In the genomic region with DNA sequence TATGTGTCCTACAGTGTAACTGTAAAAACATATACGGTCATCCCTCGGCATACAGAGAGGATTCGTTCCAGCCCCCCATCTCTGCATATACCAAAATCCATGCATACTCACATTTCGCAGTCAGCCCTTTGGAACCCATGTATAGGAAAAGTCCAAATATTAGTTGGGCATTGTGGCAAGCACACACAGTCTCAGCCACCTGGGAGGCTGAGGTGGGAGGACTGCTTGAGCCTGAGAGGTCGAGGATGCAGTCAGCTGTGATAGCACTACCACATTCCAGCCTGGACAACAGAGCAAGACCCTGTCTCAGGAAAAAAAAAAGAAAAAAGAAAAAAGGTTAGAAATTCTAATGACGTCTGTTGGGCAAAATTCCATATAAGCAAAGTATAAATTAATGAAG, we compare ENCODE assay signal across 23 cellular contexts.
"Had no signal": no experiment of that assay in that cellular context is flagged by ENCODE, and none has a peak within 500 bp of the region (broad histone marks: within the 10 kb centered on the region; RNA-seq: fewer than 3 reads in every experiment).

No MANE protein-coding gene starts in this region.

- DNase-seq: effector memory CD8-positive, alpha-beta T cell; esophagus squamous epithelium; foreskin fibroblast; glutamatergic neuron; immature natural killer cell; kidney; left cardiac atrium; left ventricle myocardium inferior; lower lobe of right lung; midbrain; occipital lobe; pancreas; right cardiac atrium; small intestine; stimulated activated CD4-positive, alpha-beta T cell treated with anti-CD3 and anti-CD28 coated beads, Interleukin-12 subunit alpha, Interleukin-12 subunit beta, amount 100 ng/mL, for 4 hours; stimulated activated naive CD4-positive, alpha-beta T cell treated with Interleukin-2 at 50 U/mL for 16 hours; thyroid gland; upper lobe of right lung had no signal

- ATAC-seq: effector memory CD8-positive, alpha-beta T cell; gastroesophageal sphincter; left cardiac atrium; lower lobe of right lung; natural killer cell treated with Interleukin-12 subunit alpha and Interleukin-12 subunit beta and Interleukin-15 and Interleukin-18, amount 100 ng/mL, for 72 hours; pancreas; right cardiac atrium; upper lobe of right lung had no signal

- H3K9me3 Mint-ChIP-seq: dendritic cell treated with granulocyte-macrophage colony-stimulating factor and Interleukin-4, amounts not matched to agents 40 ng/mL and 50 ng/mL, for 4 days; effector memory CD8-positive, alpha-beta T cell; immature natural killer cell; natural killer cell treated with Interleukin-12 subunit alpha and Interleukin-12 subunit beta and Interleukin-15 and Interleukin-18, amount 100 ng/mL, for 72 hours had no signal

- H3K4me3 Mint-ChIP-seq: dendritic cell treated with granulocyte-macrophage colony-stimulating factor and Interleukin-4, amounts not matched to agents 40 ng/mL and 50 ng/mL, for 4 days; effector memory CD8-positive, alpha-beta T cell; immature natural killer cell; memory B cell; natural killer cell treated with Interleukin-12 subunit alpha and Interleukin-12 subunit beta and Interleukin-15 and Interleukin-18, amount 100 ng/mL, for 72 hours had no signal

- H3K27me3 Mint-ChIP-seq: progenitor cell of endocrine pancreas had no signal

- H3K36me3 Mint-ChIP-seq: immature natural killer cell; natural killer cell treated with Interleukin-12 subunit alpha and Interleukin-12 subunit beta and Interleukin-15 and Interleukin-18, amount 100 ng/mL, for 72 hours had no signal

- H3K27ac Mint-ChIP-seq: dendritic cell treated with granulocyte-macrophage colony-stimulating factor and Interleukin-4, amounts not matched to agents 40 ng/mL and 50 ng/mL, for 4 days; memory B cell; natural killer cell treated with Interleukin-12 subunit alpha and Interleukin-12 subunit beta and Interleukin-15 and Interleukin-18, amount 100 ng/mL, for 72 hours; progenitor cell of endocrine pancreas had no signal
